8 cellular contexts compared by ENCODE assay signal in genomic region chr4:1351854-1352633, GRCh38. TPM values are rescaled to one million over a fixed set of nuclear protein-coding genes. Genes with fewer than 3 reads are reported as not detected.
DNase-seq lines count a peak whose midpoint lies in the region; ATAC-seq, FAIRE-seq and TF ChIP-seq lines count a peak whose summit lies in the region.

No MANE protein-coding gene starts in this region.

- H3K9ac ChIP-seq in HepG2 (ENCODE audit: insufficient read depth, low read depth, low read length) = no peak overlapping the region

- BruUV-seq in HepG2 (replicated peaks; lab: Mats Ljungman, UMichigan) = no TSS peak

- TF ChIP-seq RAD21 in HepG2 (CRISPR knock-in tag; IDR thresholded peaks at IDR 0.05) = peak; percentile 73

- no peak overlapping the region for H3K4me3 ChIP-seq in HepG2 (replicated peaks in 1 of 3; ENCODE audit: insufficient read depth in 1 of 3, low read depth in 2 of 3, low read length in 3 of 3)

- 29% methylated on average over 18 of the region's 26 CpGs for WGBS in HepG2 (ENCODE audit: low lambda C conversion rate)

- in situ Hi-C loops in HepG2 (cut with HindIII; ENCODE audit: extremely low pct_ligation_motif_present, low pct_unique_long_range_greater_than_20kb) = loop anchor here (5.0 to 10.0 kb wide), 3 partner anchors 163 to 275 kb away; no protein-coding TSS in a partner anchor

- FAIRE-seq in HepG2 (lab: Jason Lieb, UNC) = peak; percentile 55

- CTCF ChIA-PET in HepG2 (lab: Yijun Ruan, JAX; ENCODE audit: low intra/inter-chr PET ratio, low total read pairs) = interaction anchor here (1.1 to 1.3 kb wide), 2 partner anchors 221 to 278 kb away, joined by 3 to 5 read pairs; no protein-coding TSS in a partner anchor

- no peaks in the 10 kb centered on the region; a peak in 1 of 5 replicates for H3K27me3 ChIP-seq in HepG2 (ENCODE audit: control insufficient read depth in 1 of 2, insufficient read depth in 2 of 2, low read length in 2 of 2)

- H3K4me1 ChIP-seq in HepG2 (ENCODE audit: insufficient read depth, low read length) = peaks cover 20% of the 10 kb centered on the region

- H2AFZ ChIP-seq in HepG2 (ENCODE audit: low read length) = no peak overlapping the region

- peaks cover 11 to 21% of the 10 kb centered on the region in 2 experiments; a peak in 4 of 5 replicates for H3K36me3 ChIP-seq in HepG2 (replicated peaks in 1 of 2; ENCODE audit: control insufficient read depth in 1 of 2, insufficient read depth in 2 of 2, low read length in 2 of 2)

- POLR2A ChIA-PET in HepG2 (lab: Yijun Ruan, JAX) = no interaction called here

- TF ChIP-seq POLR2A in HepG2 (IDR thresholded peaks at IDR 0.05; ENCODE audit: insufficient read depth in 1 of 2, low read depth in 2 of 2, low read length in 2 of 2) = no peak

- no peak overlapping the region for H3K4me2 ChIP-seq in HepG2 (ENCODE audit: low read depth, low read length)

- H4K20me1 ChIP-seq in HepG2 (ENCODE audit: insufficient read depth, low read length) = no peaks in the 10 kb centered on the region

- peak; percentile 27 for ATAC-seq in GM21786 (IDR thresholded peaks at IDR 0.05; ENCODE audit: unreplicated experiment)
- ATAC-seq in HepG2 = peak; percentile 60
- ATAC-seq in GM18520 (IDR thresholded peaks at IDR 0.05; ENCODE audit: unreplicated experiment) = no peak

- peaks cover 12% of the 10 kb centered on the region for H3K79me2 ChIP-seq in HepG2 (ENCODE audit: insufficient read depth, low read length)

- TF ChIP-seq EP300 in HepG2 (IDR thresholded peaks at IDR 0.05; ENCODE audit: low read depth in 2 of 2, low read length in 2 of 2) = no peak
- no peak for TF ChIP-seq EP300 in HepG2 (CRISPR knock-in tag; IDR thresholded peaks at IDR 0.05; ENCODE audit: borderline replicate concordance)

- peak; percentile 97 for TF ChIP-seq CTCF in HepG2 (CRISPR knock-in tag; IDR thresholded peaks at IDR 0.05)

- intact Hi-C loops in HepG2 (cut with micrococcal nuclease; ENCODE audit: unreplicated experiment) = loop anchor here (2.0 kb wide), 1 partner anchor 221 kb away; no protein-coding TSS in a partner anchor

- no peak overlapping the region for H3K27ac ChIP-seq in HepG2 (ENCODE audit: extremely low read length, insufficient read depth, low read length)

- DNase-seq in AG08395 (ENCODE audit: low spot score) = peak; percentile 80
- peak; percentile 48 for DNase-seq in NCI-H2196 treated with DMSO at 0.1 percent for 48 hours (lab: John Stamatoyannopoulos, UW; ENCODE audit: unreplicated experiment)
- DNase-seq in activated CD4-positive, alpha-beta T cell treated with anti-CD3 and anti-CD28 coated beads for 4 hours = peak; percentile 86 to 89
- peak; percentile 85 for DNase-seq in cerebellar cortex (ENCODE audit: low spot score)
- peak; percentile 52 for DNase-seq in HepG2 (ENCODE audit: low spot score)
- peak; percentile 92 for DNase-seq in stimulated activated CD4-positive, alpha-beta T cell treated with anti-CD3 and anti-CD28 coated beads, Interleukin-4, amount 100 ng/mL, for 24 hours

- no peaks in the 10 kb centered on the region for H3K9me3 ChIP-seq in HepG2 (ENCODE audit: low read length)

TF ChIP-seq in HepG2, 621 proteins besides CTCF, POLR2A, EP300 and RAD21 (continues in another document):
- TF ChIP-seq HDAC6 (IDR thresholded peaks at IDR 0.05; ENCODE audit: low read depth, low read length) (no peak), SAFB2 (CRISPR knock-in tag; IDR thresholded peaks at IDR 0.05; ENCODE audit: borderline replicate concordance, low read depth) (no peak), ZNF264 (CRISPR knock-in tag; IDR thresholded peaks at IDR 0.05) (no peak), BCL6 (CRISPR knock-in tag; IDR thresholded peaks at IDR 0.05) (no peak), RARA (CRISPR knock-in tag; IDR thresholded peaks at IDR 0.05) (no peak), ZNF460 (CRISPR knock-in tag; IDR thresholded peaks at IDR 0.05; ENCODE audit: borderline replicate concordance) (no peak), CREBL2 (CRISPR knock-in tag; IDR thresholded peaks at IDR 0.05; ENCODE audit: borderline replicate concordance) (no peak), GATAD1 (CRISPR knock-in tag; IDR thresholded peaks at IDR 0.05) (0 out of 2 replicates have a peak, but pooled peaks have one; percentile 16), TRIM24 (CRISPR knock-in tag; IDR thresholded peaks at IDR 0.05) (no peak)
- TF ChIP-seq, protein P1, sequence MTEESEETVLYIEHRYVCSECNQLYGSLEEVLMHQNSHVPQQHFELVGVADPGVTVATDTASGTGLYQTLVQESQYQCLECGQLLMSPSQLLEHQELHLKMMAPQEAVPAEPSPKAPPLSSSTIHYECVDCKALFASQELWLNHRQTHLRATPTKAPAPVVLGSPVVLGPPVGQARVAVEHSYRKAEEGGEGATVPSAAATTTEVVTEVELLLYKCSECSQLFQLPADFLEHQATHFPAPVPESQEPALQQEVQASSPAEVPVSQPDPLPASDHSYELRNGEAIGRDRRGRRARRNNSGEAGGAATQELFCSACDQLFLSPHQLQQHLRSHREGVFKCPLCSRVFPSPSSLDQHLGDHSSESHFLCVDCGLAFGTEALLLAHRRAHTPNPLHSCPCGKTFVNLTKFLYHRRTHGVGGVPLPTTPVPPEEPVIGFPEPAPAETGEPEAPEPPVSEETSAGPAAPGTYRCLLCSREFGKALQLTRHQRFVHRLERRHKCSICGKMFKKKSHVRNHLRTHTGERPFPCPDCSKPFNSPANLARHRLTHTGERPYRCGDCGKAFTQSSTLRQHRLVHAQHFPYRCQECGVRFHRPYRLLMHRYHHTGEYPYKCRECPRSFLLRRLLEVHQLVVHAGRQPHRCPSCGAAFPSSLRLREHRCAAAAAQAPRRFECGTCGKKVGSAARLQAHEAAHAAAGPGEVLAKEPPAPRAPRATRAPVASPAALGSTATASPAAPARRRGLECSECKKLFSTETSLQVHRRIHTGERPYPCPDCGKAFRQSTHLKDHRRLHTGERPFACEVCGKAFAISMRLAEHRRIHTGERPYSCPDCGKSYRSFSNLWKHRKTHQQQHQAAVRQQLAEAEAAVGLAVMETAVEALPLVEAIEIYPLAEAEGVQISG (CRISPR knock-in tag; IDR thresholded peaks at IDR 0.05) = peak; percentile 21; the same call in 1 of the 2 replicates

RNA-seq across cellular contexts. Expression of gene UVSSA, which starts 5.0 kb away (rescaled TPM):
- total RNA-seq in HepG2 (2016; rRNA removed; fragmentation: Illumina TruSeq; extraction: Trizol) = 4.6 and 4.8 TPM in 2 replicates
- total RNA-seq in HepG2 (2016; cell fraction: cytosol; rRNA removed; fragmentation: Illumina TruSeq; extraction: Trizol; ENCODE audit: low read depth) = 2.3 and 4.1 TPM in 2 replicates
- total RNA-seq in HepG2 (2016; cell fraction: insoluble cytoplasmic fraction; rRNA removed; fragmentation: Illumina TruSeq; extraction: Trizol) = 3.7 and 4.7 TPM in 2 replicates
- total RNA-seq in HepG2 (2016; cell fraction: membrane; rRNA removed; fragmentation: Illumina TruSeq; extraction: Trizol) = 2.9 and 3.9 TPM in 2 replicates
- total RNA-seq in HepG2 (2016; cell fraction: nucleus; rRNA removed; fragmentation: Illumina TruSeq; extraction: Trizol) = 6.9 and 7.1 TPM in 2 replicates
- polyA plus RNA-seq in HepG2 (2011; rRNA removed) = 8.4 and 8.6 TPM in 2 replicates
- polyA plus RNA-seq in HepG2 (2011; cell fraction: cytosol; rRNA removed) = 3.0 and 4.1 TPM in 2 replicates
- 80.9 and 90.3 TPM in 2 replicates for polyA plus RNA-seq in HepG2 (2011; cell fraction: nucleus; rRNA removed)
- 7.1 and 7.7 TPM in 2 replicates for polyA plus RNA-seq in HepG2 (2012)
- 0.16 and 0.25 TPM in 2 replicates for polyA plus RNA-seq in HepG2 (2016; cell fraction: cytosol; fragmentation: Illumina TruSeq; extraction: Trizol; ENCODE audit: low read depth)
- polyA plus RNA-seq in HepG2 (2016; cell fraction: insoluble cytoplasmic fraction; fragmentation: Illumina TruSeq; extraction: Trizol; ENCODE audit: low read depth) = 3.8 and 4.8 TPM in 2 replicates
- polyA plus RNA-seq in HepG2 (2016; cell fraction: membrane; fragmentation: Illumina TruSeq; extraction: Trizol; ENCODE audit: low read depth) = 0.59 and 0.60 TPM in 2 replicates
- polyA plus RNA-seq in HepG2 (2016; cell fraction: nucleus; fragmentation: Illumina TruSeq; extraction: Trizol; ENCODE audit: insufficient read depth, low read depth) = 29.2 and 29.8 TPM in 2 replicates
- polyA minus RNA-seq in HepG2 (2011; rRNA and poly(A)+ RNA removed; ENCODE audit: low replicate concordance) = 3.9 and 14.3 TPM in 2 replicates
- 3.6 and 4.4 TPM in 2 replicates for polyA minus RNA-seq in HepG2 (2011; cell fraction: cytosol; rRNA and poly(A)+ RNA removed)
- polyA minus RNA-seq in HepG2 (2011; cell fraction: nucleus; rRNA and poly(A)+ RNA removed) = 18.8 and 20.2 TPM in 2 replicates

RNA-seq across cellular contexts. Expression of gene NKX1-1, which starts 54.2 kb away (rescaled TPM):
- total RNA-seq in HepG2 (2016; rRNA removed; fragmentation: Illumina TruSeq; extraction: Trizol) = not detected in 2 replicates
- not detected in 2 replicates for total RNA-seq in HepG2 (2016; cell fraction: cytosol; rRNA removed; fragmentation: Illumina TruSeq; extraction: Trizol; ENCODE audit: low read depth)
- not detected in 2 replicates for total RNA-seq in HepG2 (2016; cell fraction: insoluble cytoplasmic fraction; rRNA removed; fragmentation: Illumina TruSeq; extraction: Trizol)
- total RNA-seq in HepG2 (2016; cell fraction: membrane; rRNA removed; fragmentation: Illumina TruSeq; extraction: Trizol) = not detected in 2 replicates
- not detected in 2 replicates for total RNA-seq in HepG2 (2016; cell fraction: nucleus; rRNA removed; fragmentation: Illumina TruSeq; extraction: Trizol)
- polyA plus RNA-seq in HepG2 (2011; rRNA removed) = not detected in 2 replicates
- polyA plus RNA-seq in HepG2 (2011; cell fraction: cytosol; rRNA removed) = not detected in 2 replicates
- polyA plus RNA-seq in HepG2 (2011; cell fraction: nucleus; rRNA removed) = not detected in 2 replicates
- not detected in 2 replicates for polyA plus RNA-seq in HepG2 (2012)
- not detected in 2 replicates for polyA plus RNA-seq in HepG2 (2016; cell fraction: cytosol; fragmentation: Illumina TruSeq; extraction: Trizol; ENCODE audit: low read depth)
- polyA plus RNA-seq in HepG2 (2016; cell fraction: insoluble cytoplasmic fraction; fragmentation: Illumina TruSeq; extraction: Trizol; ENCODE audit: low read depth) = not detected in 2 replicates
- not detected in 2 replicates for polyA plus RNA-seq in HepG2 (2016; cell fraction: membrane; fragmentation: Illumina TruSeq; extraction: Trizol; ENCODE audit: low read depth)
- polyA plus RNA-seq in HepG2 (2016; cell fraction: nucleus; fragmentation: Illumina TruSeq; extraction: Trizol; ENCODE audit: insufficient read depth, low read depth) = not detected in 2 replicates
- not detected in 2 replicates for polyA minus RNA-seq in HepG2 (2011; rRNA and poly(A)+ RNA removed; ENCODE audit: low replicate concordance)
- polyA minus RNA-seq in HepG2 (2011; cell fraction: cytosol; rRNA and poly(A)+ RNA removed) = not detected in 2 replicates
- not detected in 2 replicates for polyA minus RNA-seq in HepG2 (2011; cell fraction: nucleus; rRNA and poly(A)+ RNA removed)
